In genomic region chr16:427295-427694, GRCh38 we compare ENCODE assay signal across 9 cellular contexts. TPM values are rescaled to one million over a fixed set of nuclear protein-coding genes. Genes with fewer than 3 reads are reported as not detected.
DNase-seq lines count a peak whose midpoint lies in the region; ATAC-seq, FAIRE-seq and TF ChIP-seq lines count a peak whose summit lies in the region.
"Had no signal": no experiment of that assay in that cellular context is flagged by ENCODE, and none has a peak within 500 bp of the region (broad histone marks: within the 10 kb centered on the region; RNA-seq: fewer than 3 reads in every experiment).

No MANE protein-coding gene starts in this region.

- FAIRE-seq in keratinocyte (lab: Jason Lieb, UNC), result no peak
- FAIRE-seq: endometrium had no signal

- H3K9me1 ChIP-seq in keratinocyte (ENCODE audit: control insufficient read depth, extremely low read depth, insufficient read depth, low read length), result peaks cover 5% of the 10 kb centered on the region

- TF ChIP-seq EP300 in suprapubic skin (IDR thresholded peaks at IDR 0.05), result no peak

- no peak for TF ChIP-seq CTCF in keratinocyte (optimal IDR thresholded peaks at IDR 0.05 in 1 of 3, IDR thresholded peaks at IDR 0.05 in 1 of 3, conservative IDR thresholded peaks at IDR 0.05 in 1 of 3; ENCODE audit: extremely low read depth in 1 of 3, insufficient read depth in 2 of 3, low read length in 3 of 3)
- no peak for TF ChIP-seq CTCF in suprapubic skin (IDR thresholded peaks at IDR 0.05)

- no peak for TF ChIP-seq POLR2A in suprapubic skin (IDR thresholded peaks at IDR 0.05)

- dilution Hi-C loops in keratinocyte (cut with MboI; ENCODE audit: extremely low pct_ligation_motif_present, low sequenced_read_pairs), result no loop called here

- H3K9me3 ChIP-seq in keratinocyte (ENCODE audit: control insufficient read depth, low read depth, low read length) (no peaks in the 10 kb centered on the region), suprapubic skin (no peaks in the 10 kb centered on the region)

- peak overlapping the region; percentile 66 for H3K27ac Mint-ChIP-seq in activated T-cell treated with anti-CD3 and anti-CD28 coated beads, Interleukin-2, amount 50 U/mL, for 24 hours
- peak overlapping the region; percentile 70 for H3K27ac Mint-ChIP-seq in activated naive CD8-positive, alpha-beta T cell

- peaks cover 39% of the 10 kb centered on the region for H3K4me1 Mint-ChIP-seq in activated T-cell treated with anti-CD3 and anti-CD28 coated beads, Interleukin-2, amount 50 U/mL, for 24 hours (ENCODE audit: low read depth)
- peaks cover 37% of the 10 kb centered on the region for H3K4me1 Mint-ChIP-seq in activated naive CD8-positive, alpha-beta T cell (ENCODE audit: low read depth)

- no peaks in the 10 kb centered on the region for H3K27me3 ChIP-seq in keratinocyte (ENCODE audit: control insufficient read depth, extremely low read depth, insufficient read depth, low read length)
- no peaks in the 10 kb centered on the region for H3K27me3 ChIP-seq in suprapubic skin

- peak overlapping the region; percentile 78 for H3K4me3 Mint-ChIP-seq in activated T-cell treated with anti-CD3 and anti-CD28 coated beads, Interleukin-2, amount 50 U/mL, for 24 hours
- peak overlapping the region; percentile 91 for H3K4me3 Mint-ChIP-seq in activated naive CD8-positive, alpha-beta T cell

- H3K36me3 ChIP-seq in keratinocyte (ENCODE audit: control insufficient read depth in 2 of 2, extremely low read depth in 1 of 2, insufficient read depth in 2 of 2, low read length in 2 of 2) (peaks cover 0 to 3% of the 10 kb centered on the region in 2 experiments), suprapubic skin (no peaks in the 10 kb centered on the region)

- H3K79me2 ChIP-seq in keratinocyte (ENCODE audit: control insufficient read depth, insufficient read depth, low read length), result peaks cover 37% of the 10 kb centered on the region

- H4K20me1 ChIP-seq in keratinocyte (ENCODE audit: control insufficient read depth, extremely low read depth, insufficient read depth, low read length), result peaks cover 6% of the 10 kb centered on the region

- H3K27me3 Mint-ChIP-seq in activated T-cell treated with anti-CD3 and anti-CD28 coated beads, Interleukin-2, amount 50 U/mL, for 24 hours, result peaks cover 11% of the 10 kb centered on the region
- H3K27me3 Mint-ChIP-seq in activated naive CD8-positive, alpha-beta T cell, result no peaks in the 10 kb centered on the region

- peaks cover 29% of the 10 kb centered on the region for H3K36me3 Mint-ChIP-seq in activated T-cell treated with anti-CD3 and anti-CD28 coated beads, Interleukin-2, amount 50 U/mL, for 24 hours (ENCODE audit: low read depth)
- peaks cover 3% of the 10 kb centered on the region for H3K36me3 Mint-ChIP-seq in activated naive CD8-positive, alpha-beta T cell

- H3K27ac ChIP-seq in keratinocyte (ENCODE audit: control insufficient read depth, insufficient read depth, low read length) (no peak overlapping the region), suprapubic skin (no peak overlapping the region)

- 41% methylated on average over 10 of the region's 10 CpGs for WGBS in suprapubic skin

- ATAC-seq in GM18502 (IDR thresholded peaks at IDR 0.05; ENCODE audit: poor library complexity, unreplicated experiment), result no peak

- H3K9ac ChIP-seq in keratinocyte (ENCODE audit: control insufficient read depth, extremely low read depth, insufficient read depth, low read length), result no peak overlapping the region

- peak overlapping the region; percentile 70 for H3K4me2 ChIP-seq in keratinocyte (ENCODE audit: control insufficient read depth, extremely low read depth, insufficient read depth, low read depth, low read length)

- no peak for DNase-seq in activated T-cell treated with anti-CD3 and anti-CD28 coated beads, Interleukin-2, amount 50 U/mL, for 24 hours
- DNase-seq in activated T-cell treated with anti-CD3 and anti-CD28 coated beads, Interleukin-2, amount 50 U/mL, for 48 hours, result no peak
- no peak for DNase-seq in keratinocyte (ENCODE audit: low read depth, low spot score)
- no peak for DNase-seq in suprapubic skin (ENCODE audit: low spot score in 2 of 2)
- no peak for DNase-seq in COLO829 (ENCODE audit: low spot score)
- no peak for DNase-seq in inferior parietal cortex (ENCODE audit: extremely low spot score)

- H3K9me3 Mint-ChIP-seq in activated T-cell treated with anti-CD3 and anti-CD28 coated beads, Interleukin-2, amount 50 U/mL, for 24 hours, result no peaks in the 10 kb centered on the region
- no peaks in the 10 kb centered on the region for H3K9me3 Mint-ChIP-seq in activated naive CD8-positive, alpha-beta T cell (ENCODE audit: low read depth)

- H2AFZ ChIP-seq in keratinocyte (ENCODE audit: control insufficient read depth, low read length), result no peak overlapping the region

- H3K4me1 ChIP-seq in keratinocyte (ENCODE audit: control insufficient read depth, extremely low read depth, insufficient read depth, low read length) (peaks cover 32% of the 10 kb centered on the region), suprapubic skin (peaks cover 39% of the 10 kb centered on the region)

- H3K4me3 ChIP-seq in keratinocyte (ENCODE audit: control insufficient read depth in 2 of 3, extremely low read depth in 1 of 3, insufficient read depth in 2 of 3, low read depth in 1 of 3, low read length in 3 of 3), result peak overlapping the region; percentile 70 to 82 (median 74)
- H3K4me3 ChIP-seq in suprapubic skin, result peak overlapping the region; percentile 80

RNA-seq across cellular contexts. Expression of gene RAB11FIP3, which starts 1.8 kb away (rescaled TPM):
- polyA plus RNA-seq in keratinocyte, result 6.0 to 10.0 TPM (median 6.4 TPM) in 3 replicates
- 23.7 TPM for polyA plus RNA-seq in keratinocyte (2011; ENCODE audit: low read depth)
- polyA plus RNA-seq in keratinocyte (2011; cell fraction: cytosol; rRNA removed), result 6.0 and 11.7 TPM in 2 replicates
- 21.5 and 31.5 TPM in 2 replicates for polyA plus RNA-seq in keratinocyte (2011; cell fraction: nucleus; rRNA removed)
- 15.1 and 21.1 TPM in 2 replicates for polyA plus RNA-seq in keratinocyte (2012; ENCODE audit: low replicate concordance)
- 10.6 to 22.2 TPM (median 12.6 TPM) in 3 replicates for polyA minus RNA-seq in keratinocyte
- 16.9 TPM for polyA minus RNA-seq in keratinocyte (2011; cell fraction: cytosol; rRNA and poly(A)+ RNA removed)
- 16.5 and 17.5 TPM in 2 replicates for polyA minus RNA-seq in keratinocyte (2011; cell fraction: nucleus; rRNA and poly(A)+ RNA removed)
- 10 to 100 TPM; 20.7 to 62.5 (median 29.1) TPM for total RNA-seq in suprapubic skin

RNA-seq across cellular contexts. Expression of gene DECR2, which starts 25.6 kb away (rescaled TPM):
- 14.2 to 28.1 TPM (median 18.8 TPM) in 3 replicates for polyA plus RNA-seq in keratinocyte
- polyA plus RNA-seq in keratinocyte (2011; ENCODE audit: low read depth), result 3.4 TPM
- 11.2 and 27.9 TPM in 2 replicates for polyA plus RNA-seq in keratinocyte (2011; cell fraction: cytosol; rRNA removed)
- polyA plus RNA-seq in keratinocyte (2011; cell fraction: nucleus; rRNA removed), result 49.1 and 72.8 TPM in 2 replicates
- 18.5 and 22.1 TPM in 2 replicates for polyA plus RNA-seq in keratinocyte (2012; ENCODE audit: low replicate concordance)
- 11.0 to 15.0 TPM (median 14.6 TPM) in 3 replicates for polyA minus RNA-seq in keratinocyte
- polyA minus RNA-seq in keratinocyte (2011; cell fraction: cytosol; rRNA and poly(A)+ RNA removed), result 36.4 TPM
- 16.1 and 16.4 TPM in 2 replicates for polyA minus RNA-seq in keratinocyte (2011; cell fraction: nucleus; rRNA and poly(A)+ RNA removed)
- total RNA-seq in suprapubic skin, result 10 to 100 TPM in 3 of 4 donors, 1 to 10 TPM in 1; 9.1 to 23.4 (median 12.3) TPM

RNA-seq across cellular contexts. Expression of gene NME4, which starts 30.3 kb away (rescaled TPM):
- 140 to 246 TPM (median 141 TPM) in 3 replicates for polyA plus RNA-seq in keratinocyte
- 14.3 TPM for polyA plus RNA-seq in keratinocyte (2011; ENCODE audit: low read depth)
- 135 and 258 TPM in 2 replicates for polyA plus RNA-seq in keratinocyte (2011; cell fraction: cytosol; rRNA removed)
- polyA plus RNA-seq in keratinocyte (2011; cell fraction: nucleus; rRNA removed), result 64.4 and 78.5 TPM in 2 replicates
- 69.8 and 219 TPM in 2 replicates for polyA plus RNA-seq in keratinocyte (2012; ENCODE audit: low replicate concordance)
- 73.3 to 166 TPM (median 132 TPM) in 3 replicates for polyA minus RNA-seq in keratinocyte
- 233 TPM for polyA minus RNA-seq in keratinocyte (2011; cell fraction: cytosol; rRNA and poly(A)+ RNA removed)
- polyA minus RNA-seq in keratinocyte (2011; cell fraction: nucleus; rRNA and poly(A)+ RNA removed), result 24.5 and 31.2 TPM in 2 replicates
- total RNA-seq in suprapubic skin, result 10 to 100 TPM; 25.3 to 29.9 (median 27.7) TPM

RNA-seq across cellular contexts. Expression of gene PGAP6, which starts 45.5 kb away (rescaled TPM):
- 25.5 to 47.7 TPM (median 46.7 TPM) in 3 replicates for polyA plus RNA-seq in keratinocyte
- polyA plus RNA-seq in keratinocyte (2011; ENCODE audit: low read depth), result 11.1 TPM
- 31.2 and 69.0 TPM in 2 replicates for polyA plus RNA-seq in keratinocyte (2011; cell fraction: cytosol; rRNA removed)
- polyA plus RNA-seq in keratinocyte (2011; cell fraction: nucleus; rRNA removed), result 73.9 and 87.9 TPM in 2 replicates
- 17.3 and 45.4 TPM in 2 replicates for polyA plus RNA-seq in keratinocyte (2012; ENCODE audit: low replicate concordance)
- polyA minus RNA-seq in keratinocyte, result 59.0 to 184 TPM (median 84.8 TPM) in 3 replicates
- polyA minus RNA-seq in keratinocyte (2011; cell fraction: cytosol; rRNA and poly(A)+ RNA removed), result 97.6 TPM
- 39.6 and 42.3 TPM in 2 replicates for polyA minus RNA-seq in keratinocyte (2011; cell fraction: nucleus; rRNA and poly(A)+ RNA removed)
- total RNA-seq in suprapubic skin, result 10 to 100 TPM; 12.6 to 19.3 (median 15.5) TPM

RNA-seq across cellular contexts. Expression of gene MRPL28, which starts 57.0 kb away (rescaled TPM):
- polyA plus RNA-seq in keratinocyte, result 115 to 142 TPM (median 128 TPM) in 3 replicates
- 15.8 TPM for polyA plus RNA-seq in keratinocyte (2011; ENCODE audit: low read depth)
- polyA plus RNA-seq in keratinocyte (2011; cell fraction: cytosol; rRNA removed), result 91.8 and 171 TPM in 2 replicates
- polyA plus RNA-seq in keratinocyte (2011; cell fraction: nucleus; rRNA removed), result 77.5 and 95.9 TPM in 2 replicates
- 49.9 and 148 TPM in 2 replicates for polyA plus RNA-seq in keratinocyte (2012; ENCODE audit: low replicate concordance)
- 50.2 to 87.3 TPM (median 56.9 TPM) in 3 replicates for polyA minus RNA-seq in keratinocyte
- 83.3 TPM for polyA minus RNA-seq in keratinocyte (2011; cell fraction: cytosol; rRNA and poly(A)+ RNA removed)
- 23.4 and 27.0 TPM in 2 replicates for polyA minus RNA-seq in keratinocyte (2011; cell fraction: nucleus; rRNA and poly(A)+ RNA removed)
- 10 to 100 TPM; 40.9 to 66.7 (median 52.7) TPM for total RNA-seq in suprapubic skin
